Comparison of ENCODE assay signal across 2 cellular contexts in the genomic region with DNA sequence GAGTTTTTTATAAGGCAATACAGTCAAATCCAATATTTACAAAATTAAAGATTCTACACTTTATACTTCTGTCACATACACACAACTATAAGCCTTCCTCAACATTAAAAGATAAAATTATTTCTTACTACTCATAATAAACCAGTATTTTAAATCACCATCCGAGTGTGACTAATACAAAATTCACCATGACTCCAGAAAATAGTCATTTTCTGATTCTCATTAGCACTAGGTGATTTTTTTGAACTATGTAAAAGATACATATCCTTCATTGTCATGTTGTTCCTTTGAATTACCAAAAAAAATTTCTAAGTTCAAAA.
TF ChIP-seq lines count a peak whose summit lies in the region.

No MANE protein-coding gene starts in this region.

TF ChIP-seq in IMR-90, 13 proteins besides CTCF, POLR2A, EP300 and RAD21:
- no peak for TF ChIP-seq CHD1 (IDR thresholded peaks at IDR 0.05; ENCODE audit: low read depth, low read length)
- TF ChIP-seq BHLHE40 (IDR thresholded peaks at IDR 0.05; ENCODE audit: low read depth, low read length): no peak
- TF ChIP-seq MXI1 (IDR thresholded peaks at IDR 0.05; ENCODE audit: borderline replicate concordance, low read depth, low read length): no peak
- TF ChIP-seq NFE2L2 (IDR thresholded peaks at IDR 0.05; ENCODE audit: low read depth, low read length): no peak
- TF ChIP-seq RCOR1 (IDR thresholded peaks at IDR 0.05; ENCODE audit: insufficient replicate concordance, low read length): no peak
- TF ChIP-seq CEBPB (IDR thresholded peaks at IDR 0.05; ENCODE audit: low read depth, low read length): no peak
- no peak for TF ChIP-seq MAFK (IDR thresholded peaks at IDR 0.05; ENCODE audit: low read depth, low read length)
- TF ChIP-seq USF2 (IDR thresholded peaks at IDR 0.05; ENCODE audit: low read depth, low read length): no peak
- no peak for TF ChIP-seq FOS (IDR thresholded peaks at IDR 0.05; ENCODE audit: low read depth, low read length)
- no peak for TF ChIP-seq RFX5 (IDR thresholded peaks at IDR 0.05; ENCODE audit: low read depth, low read length)
- no peak for TF ChIP-seq SMC3 (IDR thresholded peaks at IDR 0.05; ENCODE audit: low read depth, low read length)
- TF ChIP-seq ELK1 (IDR thresholded peaks at IDR 0.05; ENCODE audit: borderline replicate concordance, low read depth, low read length): no peak
- no peak for TF ChIP-seq MAZ (IDR thresholded peaks at IDR 0.05; ENCODE audit: borderline replicate concordance, low read depth, low read length)

TF ChIP-seq in K562, 482 proteins besides CTCF, POLR2A, EP300 and RAD21:
- peak; percentile 28; the same call in 1 of the 2 replicates for TF ChIP-seq NFRKB (IDR thresholded peaks at IDR 0.05; ENCODE audit: low read depth)
- peak in 1 of 2 experiments; percentile 37 for TF ChIP-seq NCOA2 (IDR thresholded peaks at IDR 0.05; ENCODE audit: partially characterized antibody in 2 of 2)
- TF ChIP-seq JUN (IDR thresholded peaks at IDR 0.05; ENCODE audit: borderline replicate concordance, low read depth, low read length): no peak
- no peak for TF ChIP-seq JUN (CRISPR knock-in tag; IDR thresholded peaks at IDR 0.05; ENCODE audit: borderline replicate concordance)
- TF ChIP-seq ZNF436 (CRISPR knock-in tag; IDR thresholded peaks at IDR 0.05): no peak
- 0 out of 2 replicates have a peak, but pooled peaks have one; percentile 5 for TF ChIP-seq DDX20 (tag; IDR thresholded peaks at IDR 0.05; ENCODE audit: low read depth)
- TF ChIP-seq, protein P1, sequence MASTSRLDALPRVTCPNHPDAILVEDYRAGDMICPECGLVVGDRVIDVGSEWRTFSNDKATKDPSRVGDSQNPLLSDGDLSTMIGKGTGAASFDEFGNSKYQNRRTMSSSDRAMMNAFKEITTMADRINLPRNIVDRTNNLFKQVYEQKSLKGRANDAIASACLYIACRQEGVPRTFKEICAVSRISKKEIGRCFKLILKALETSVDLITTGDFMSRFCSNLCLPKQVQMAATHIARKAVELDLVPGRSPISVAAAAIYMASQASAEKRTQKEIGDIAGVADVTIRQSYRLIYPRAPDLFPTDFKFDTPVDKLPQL (IDR thresholded peaks at IDR 0.05; ENCODE audit: extremely low read depth, insufficient read length): no peak
- TF ChIP-seq ZBTB40 (IDR thresholded peaks at IDR 0.05): 0 out of 2 replicates have a peak, but pooled peaks have one; percentile 22
- TF ChIP-seq ZBTB40 (CRISPR knock-in tag; IDR thresholded peaks at IDR 0.05): no peak
- TF ChIP-seq PCBP2 (IDR thresholded peaks at IDR 0.05; ENCODE audit: low read depth, low read length, poor library complexity, severe bottlenecking): no peak
- TF ChIP-seq GABPA (tag; conservative IDR thresholded peaks at IDR 0.05; ENCODE audit: low read depth): 0 out of 2 replicates have a peak, but pooled peaks have one; percentile 20
- no peak for TF ChIP-seq ZBTB8A (IDR thresholded peaks at IDR 0.05; ENCODE audit: partially characterized antibody)
- peak; percentile 33 for TF ChIP-seq POLR2H (tag; IDR thresholded peaks at IDR 0.05; ENCODE audit: low read depth)
- TF ChIP-seq GTF3C2 (IDR thresholded peaks at IDR 0.05; ENCODE audit: borderline replicate concordance, extremely low read depth, insufficient read length): no peak
TF ChIP-seq in K562: peak in this region for 6.
